ENCODE assay signal across 25 cellular contexts in the genomic region with DNA sequence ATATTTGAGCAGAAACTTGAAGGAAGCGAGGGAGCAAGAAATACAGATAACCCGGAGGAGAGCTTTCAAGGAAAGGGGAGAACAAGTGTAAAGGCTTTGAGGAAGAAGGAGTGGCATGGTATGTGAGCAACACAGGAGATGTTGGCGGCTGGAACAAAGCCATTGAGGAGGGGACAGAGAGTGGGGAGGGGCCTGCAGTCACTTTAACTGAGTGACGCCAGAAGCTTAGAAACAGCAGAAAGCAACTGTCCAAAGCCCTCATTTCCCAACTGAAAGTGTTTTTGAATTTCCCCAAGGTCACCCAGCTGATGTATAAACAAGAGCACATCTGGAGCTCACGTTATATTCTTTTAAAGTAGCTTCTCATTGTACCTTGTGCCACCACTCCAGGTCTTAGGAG. TPM values are rescaled to one million over a fixed set of nuclear protein-coding genes. Genes with fewer than 3 reads are reported as not detected.
DNase-seq lines count a peak whose midpoint lies in the region; ATAC-seq and TF ChIP-seq lines count a peak whose summit lies in the region.
"Had no signal": no experiment of that assay in that cellular context is flagged by ENCODE, and none has a peak within 500 bp of the region (broad histone marks: within the 10 kb centered on the region; RNA-seq: fewer than 3 reads in every experiment).

No MANE protein-coding gene starts in this region.

- no peak overlapping the region for H4K8ac ChIP-seq in mesenchymal stem cell (ENCODE audit: low read length)

- DNase-seq in GM23338 (ENCODE audit: low spot score): peak; percentile 58
- no peak for DNase-seq in WTC11 (ENCODE audit: low spot score)
- DNase-seq in nephron progenitor cell: no peak
- DNase-seq in substantia nigra (lab: John Stamatoyannopoulos, UW): no peak
- DNase-seq in mesenchymal stem cell: no peak
- DNase-seq: CD4-positive, CD25-positive, alpha-beta regulatory T cell; COR-L47; DMS79; GOT3; MG63; NCI-H1048; NCI-H1436; NCI-H187 treated with DMSO at 0.1 percent for 48 hours; NCI-H2107; NCI-H2227 treated with DMSO at 0.1 percent for 48 hours; NCI-H510A treated with DMSO at 0.1 percent for 48 hours; NCI-H774; NK-92 treated with Interleukin-12 subunit alpha and Interleukin-12 subunit beta, amount 100 ng/mL, for 24 hours; OCI-M1; Right ventricle myocardium superior had no signal

- CTCF ChIA-PET in WTC11 (lab: Charles Lee): interaction anchor here (1.5 kb wide), 1 partner anchor 1081 kb away, joined by 7 read pairs; no protein-coding TSS in a partner anchor

- POLR2A ChIA-PET in WTC11 (lab: Charles Lee): no interaction called here

- no peak overlapping the region for H3K9ac ChIP-seq in BLaER1 treated with 17β-estradiol and CSF1 and Interleukin-3, amounts not matched to agents 10 nM and 100 nM
- no peak overlapping the region for H3K9ac ChIP-seq in mesenchymal stem cell (ENCODE audit: low read length)

- no peaks in the 10 kb centered on the region for H3K27me3 ChIP-seq in BLaER1 treated with 17β-estradiol and CSF1 and Interleukin-3, amounts not matched to agents 10 nM and 100 nM
- H3K27me3 ChIP-seq in GM23338 (ENCODE audit: insufficient read depth) (peaks cover 100% of the 10 kb centered on the region), mesenchymal stem cell (ENCODE audit: control insufficient read depth in 1 of 2, insufficient read depth in 1 of 2, low read length in 2 of 2) (no peaks in the 10 kb centered on the region)
- H3K27me3 ChIP-seq: MG63 had no signal

- H3K9me3 ChIP-seq in BLaER1 treated with 17β-estradiol and CSF1 and Interleukin-3, amounts not matched to agents 10 nM and 100 nM (replicated peaks in 1 of 11): no peaks in the 10 kb centered on the region
- no peaks in the 10 kb centered on the region for H3K9me3 ChIP-seq in mesenchymal stem cell (ENCODE audit: control insufficient read depth, low read length)
- H3K9me3 ChIP-seq: A549, MG63 had no signal

- no peak overlapping the region for H2BK12ac ChIP-seq in mesenchymal stem cell (ENCODE audit: low read length in 2 of 2)

- H3K4me3 Mint-ChIP-seq in GM23338 (no peak overlapping the region), WTC11 (no peak overlapping the region), nephron progenitor cell (no peak overlapping the region)
- H3K4me3 Mint-ChIP-seq: B cell; CD4-positive, CD25-positive, alpha-beta regulatory T cell had no signal

- H3K23ac ChIP-seq in mesenchymal stem cell (ENCODE audit: low read length in 2 of 2): no peak overlapping the region

- no peak overlapping the region for H2BK5ac ChIP-seq in mesenchymal stem cell (ENCODE audit: low read depth, low read length, poor library complexity, severe bottlenecking)

- H3K9me3 Mint-ChIP-seq in GM23338 (no peaks in the 10 kb centered on the region), WTC11 (no peaks in the 10 kb centered on the region), nephron progenitor cell (no peaks in the 10 kb centered on the region)

- peak overlapping the region in 4 of 11 experiments; percentile 0 to 25 (median 22); a peak in 2 of 22 replicates for H3K27ac ChIP-seq in BLaER1 treated with 17β-estradiol and CSF1 and Interleukin-3, amounts not matched to agents 10 nM and 100 nM
- H3K27ac ChIP-seq in GM23338 (ENCODE audit: low read depth): no peak overlapping the region
- H3K27ac ChIP-seq in substantia nigra (ENCODE audit: low read depth, low read length, poor library complexity, severe bottlenecking): no peak overlapping the region
- no peak overlapping the region for H3K27ac ChIP-seq in mesenchymal stem cell (ENCODE audit: low read length, poor library complexity, severe bottlenecking)
- H3K27ac ChIP-seq: A549 had no signal

- no peak overlapping the region for H4K91ac ChIP-seq in mesenchymal stem cell (ENCODE audit: low read length)

- no peak overlapping the region for H2BK120ac ChIP-seq in mesenchymal stem cell (ENCODE audit: low read depth, low read length)

- no peak for TF ChIP-seq CTCF in GM23338 (conservative IDR thresholded peaks at IDR 0.05; ENCODE audit: low read depth in 2 of 2)
- TF ChIP-seq CTCF in WTC11 (IDR thresholded peaks at IDR 0.05): no peak
- TF ChIP-seq CTCF in nephron progenitor cell (IDR thresholded peaks at IDR 0.05): no peak

- peaks cover 9% of the 10 kb centered on the region for H3K79me2 ChIP-seq in GM23338 (replicated peaks; ENCODE audit: insufficient read depth)

- H2AFZ ChIP-seq in GM23338: no peak overlapping the region
- no peak overlapping the region for H2AFZ ChIP-seq in mesenchymal stem cell (ENCODE audit: low read depth, low read length)

- H4K20me1 ChIP-seq in BLaER1 treated with 17β-estradiol and CSF1 and Interleukin-3, amounts not matched to agents 10 nM and 100 nM: peaks cover 0 to 95% (median 64%) of the 10 kb centered on the region in 11 experiments; a peak in 15 of 22 replicates
- peaks cover 75% of the 10 kb centered on the region for H4K20me1 ChIP-seq in GM23338 (replicated peaks; ENCODE audit: insufficient read depth)

- H3K36me3 Mint-ChIP-seq in GM23338 (ENCODE audit: low read depth) (no peaks in the 10 kb centered on the region), WTC11 (no peaks in the 10 kb centered on the region), nephron progenitor cell (ENCODE audit: low read depth) (no peaks in the 10 kb centered on the region)
- H3K36me3 Mint-ChIP-seq: CD4-positive, CD25-positive, alpha-beta regulatory T cell had no signal

- H3K79me1 ChIP-seq in mesenchymal stem cell (replicated peaks; ENCODE audit: low read length, poor library complexity, severe bottlenecking): peaks cover 35% of the 10 kb centered on the region

- H3K4me3 ChIP-seq in BLaER1 treated with 17β-estradiol and CSF1 and Interleukin-3, amounts not matched to agents 10 nM and 100 nM: no peak overlapping the region
- H3K4me3 ChIP-seq in GM23338 (no peak overlapping the region), mesenchymal stem cell (ENCODE audit: insufficient read depth in 1 of 2, low read depth in 1 of 2, low read length in 2 of 2) (no peak overlapping the region)
- H3K4me3 ChIP-seq: A549, K562, MG63 had no signal

- peaks cover 58% of the 10 kb centered on the region for H3K4me1 Mint-ChIP-seq in GM23338
- peaks cover 62% of the 10 kb centered on the region for H3K4me1 Mint-ChIP-seq in WTC11
- H3K4me1 Mint-ChIP-seq in nephron progenitor cell: peaks cover 86% of the 10 kb centered on the region
- H3K4me1 Mint-ChIP-seq: CD4-positive, CD25-positive, alpha-beta regulatory T cell had no signal

- no peak overlapping the region for H3K18ac ChIP-seq in mesenchymal stem cell (ENCODE audit: low read depth in 1 of 2, low read length in 2 of 2)

- H3K14ac ChIP-seq in mesenchymal stem cell (ENCODE audit: low read length in 2 of 2): no peak overlapping the region

- peak; percentile 47 for ATAC-seq in GM23338
- ATAC-seq in WTC11: peak; percentile 36; the same call in 1 of the 2 replicates
- ATAC-seq in HG02938 (IDR thresholded peaks at IDR 0.05; ENCODE audit: unreplicated experiment): no peak
- ATAC-seq: A549, K562 had no signal

- peaks cover 0 to 18% (median 0%) of the 10 kb centered on the region in 11 experiments; a peak in 3 of 22 replicates for H3K36me3 ChIP-seq in BLaER1 treated with 17β-estradiol and CSF1 and Interleukin-3, amounts not matched to agents 10 nM and 100 nM
- H3K36me3 ChIP-seq in GM23338 (ENCODE audit: insufficient read depth) (no peaks in the 10 kb centered on the region), mesenchymal stem cell (ENCODE audit: control insufficient read depth in 1 of 2, insufficient read depth in 2 of 2, low read depth in 1 of 2, low read length in 2 of 2) (no peaks in the 10 kb centered on the region)
- H3K36me3 ChIP-seq: MG63 had no signal

- 54% methylated on average over 5 of the region's 5 CpGs for WGBS in mesenchymal stem cell

- H2AK5ac ChIP-seq in mesenchymal stem cell (ENCODE audit: low read length, severe bottlenecking): no peak overlapping the region

- H3F3A ChIP-seq in GM23338 (replicated peaks; ENCODE audit: low read depth): no peaks in the 10 kb centered on the region

- no peak overlapping the region for H2BK15ac ChIP-seq in mesenchymal stem cell (ENCODE audit: low read depth, poor library complexity, severe bottlenecking)

- no peak overlapping the region for H3K4ac ChIP-seq in mesenchymal stem cell (ENCODE audit: low read depth in 1 of 2, low read length in 2 of 2)

- H3K27me3 Mint-ChIP-seq in GM23338 (ENCODE audit: insufficient read depth, low read depth, poor library complexity) (peaks cover 100% of the 10 kb centered on the region), WTC11 (ENCODE audit: low read depth) (no peaks in the 10 kb centered on the region), nephron progenitor cell (ENCODE audit: low read depth, poor library complexity) (peaks cover 4% of the 10 kb centered on the region)
- H3K27me3 Mint-ChIP-seq: B cell; CD4-positive, CD25-positive, alpha-beta regulatory T cell had no signal

- H3K4me2 ChIP-seq in BLaER1 treated with 17β-estradiol and CSF1 and Interleukin-3, amounts not matched to agents 10 nM and 100 nM: peak overlapping the region; percentile 14 to 83 (median 64); a peak in 20 of 22 replicates
- H3K4me2 ChIP-seq in GM23338 (no peak overlapping the region), mesenchymal stem cell (ENCODE audit: low read length, poor library complexity, severe bottlenecking) (no peak overlapping the region)
- H3K4me2 ChIP-seq: A549 had no signal

- no peaks in the 10 kb centered on the region for H3K9me2 ChIP-seq in GM23338 (ENCODE audit: insufficient read depth)

- H3K27ac Mint-ChIP-seq in GM23338: no peak overlapping the region
- H3K27ac Mint-ChIP-seq in WTC11: no peak overlapping the region
- peak overlapping the region; percentile 14 for H3K27ac Mint-ChIP-seq in nephron progenitor cell
- H3K27ac Mint-ChIP-seq: B cell; CD4-positive, CD25-positive, alpha-beta regulatory T cell had no signal

- peaks cover 37 to 81% (median 67%) of the 10 kb centered on the region in 10 experiments for H3K4me1 ChIP-seq in BLaER1 treated with 17β-estradiol and CSF1 and Interleukin-3, amounts not matched to agents 10 nM and 100 nM
- H3K4me1 ChIP-seq in GM23338 (ENCODE audit: insufficient read depth) (peaks cover 49% of the 10 kb centered on the region), mesenchymal stem cell (ENCODE audit: control insufficient read depth, insufficient read depth, low read depth, low read length) (peaks cover under 1% of the 10 kb centered on the region)
- H3K4me1 ChIP-seq: A549 had no signal

TF ChIP-seq in GM23338, 12 proteins besides CTCF, POLR2A, EP300 and RAD21 (continues in another document):
- TF ChIP-seq POLR2AphosphoS5 (IDR thresholded peaks at IDR 0.05; ENCODE audit: low read depth) (no peak), JUNB (IDR thresholded peaks at IDR 0.05; ENCODE audit: unreplicated experiment) (no peak)

RNA-seq across cellular contexts. Expression of a gene that starts 19.1 kb away (rescaled TPM):
- 57.1 and 91.0 TPM in 2 replicates for total RNA-seq in GM23338 (2014; rRNA removed; shearing (Covaris generic))
- polyA plus RNA-seq in GM23338 (2016; fragmentation: Nextera tagmentation; extraction: Ambion mirVana): 32.0 and 36.6 TPM in 2 replicates
- total RNA-seq in WTC11 (2021): 49.6 to 50.8 TPM (median 50.0 TPM) in 3 replicates
- 4.4 TPM for polyA plus RNA-seq in mesenchymal stem cell (2013, experiment 1 of 2)
- polyA plus RNA-seq in mesenchymal stem cell (2013, experiment 2 of 2): 3.9 TPM
- polyA plus RNA-seq: K562 had no signal

Comparison
In these comparisons a context has a peak if more than half of its experiments do, and no peak if none do; other contexts are left out.
1. H3K4me2 ChIP-seq: peak in BLaER1 treated with 17β-estradiol and CSF1 and Interleukin-3, amounts not matched to agents 10 nM and 100 nM (11 of 11); none in GM23338 (single experiment) and mesenchymal stem cell (single experiment).